Comparison of ENCODE assay signal across 7 cellular contexts in genomic region chr22:39244496-39245129, GRCh38. TPM values are rescaled to one million over a fixed set of nuclear protein-coding genes. Genes with fewer than 3 reads are reported as not detected.
A peak's percentile ranks its signal among the peaks of the same experiment; 100 is the strongest.
DNase-seq lines count a peak whose midpoint lies in the region; TF ChIP-seq lines count a peak whose summit lies in the region.

TSS of gene PDGFB (minus strand) at chr22:39244982. CDS start at chr22:39243963, 1,019 bp downstream.

- no peaks in the 10 kb centered on the region for H3K9me3 ChIP-seq in tibial artery

- peak; percentile 52 for DNase-seq in GM03348 (ENCODE audit: low spot score)
- DNase-seq in NCI-H510A (lab: John Stamatoyannopoulos, UW) = peak; percentile 23
- no peak for DNase-seq in coronary artery (ENCODE audit: low spot score)
- peak; percentile 77 to 82 for DNase-seq in lung microvascular endothelial cell (ENCODE audit: low read depth in 2 of 2)
- peak in 1 of 2 donors; percentile 44 for DNase-seq in tibial artery
- DNase-seq in GDM1 (lab: John Stamatoyannopoulos, UW) = no peak
- DNase-seq in activated effector memory CD4-positive, alpha-beta T cell treated with anti-CD3 and anti-CD28 coated beads, Interleukin-2, amount 50 U/mL, for 16 hours = no peak

- no peaks in the 10 kb centered on the region for H3K36me3 ChIP-seq in tibial artery

- TF ChIP-seq CTCF in coronary artery (IDR thresholded peaks at IDR 0.05) (no peak), tibial artery (IDR thresholded peaks at IDR 0.05) (no peak)

- peaks cover 0 to 73% of the 10 kb centered on the region in 2 donors for H3K27me3 ChIP-seq in tibial artery

- H3K27ac ChIP-seq in coronary artery = peak within 1 kb of the TSS; percentile 27 to 70
- peak within 1 kb of the TSS in 1 of 2 donors; percentile 51 for H3K27ac ChIP-seq in tibial artery

- intact Hi-C loops in tibial artery (cut with DNase I; ENCODE audit: low total_unique reads) = no loop called here

- H3K4me3 ChIP-seq in coronary artery (peak within 1 kb of the TSS; percentile 75), tibial artery (peak within 1 kb of the TSS; percentile 44 to 48)

- H3K4me1 ChIP-seq in tibial artery = peaks cover 0 to 48% (median 32%) of the 10 kb centered on the region in 4 donors

RNA-seq across cellular contexts. Expression of gene PDGFB, which starts in this region (rescaled TPM):
- 29.6 and 54.8 TPM in 2 replicates for total RNA-seq in lung microvascular endothelial cell

Comparison
In these comparisons a context has a peak if more than half of its experiments do, and no peak if none do; other contexts are left out.
1. DNase-seq: peak in GM03348 (single experiment), NCI-H510A (single experiment) and lung microvascular endothelial cell (2 of 2); none in coronary artery (single experiment), GDM1 (single experiment) and activated effector memory CD4-positive, alpha-beta T cell treated with anti-CD3 and anti-CD28 coated beads, Interleukin-2, amount 50 U/mL, for 16 hours (single experiment).